9 cellular contexts compared by ENCODE assay signal in genomic region chr1:42956739-42957138, GRCh38. TPM values are rescaled to one million over a fixed set of nuclear protein-coding genes. Genes with fewer than 3 reads are reported as not detected.
DNase-seq lines count a peak whose midpoint lies in the region; ATAC-seq and TF ChIP-seq lines count a peak whose summit lies in the region.
"Had no signal": no experiment of that assay in that cellular context is flagged by ENCODE, and none has a peak within 500 bp of the region (broad histone marks: within the 10 kb centered on the region; RNA-seq: fewer than 3 reads in every experiment).

No MANE protein-coding gene starts in this region.

- peaks cover 58% of the 10 kb centered on the region for H3K36me3 ChIP-seq in DND-41 (ENCODE audit: insufficient read depth, low read length)
- peaks cover 48% of the 10 kb centered on the region for H3K36me3 ChIP-seq in PC-3 (ENCODE audit: low read depth, low read length)
- no peaks in the 10 kb centered on the region for H3K36me3 ChIP-seq in effector memory CD4-positive, alpha-beta T cell (ENCODE audit: control insufficient read depth, insufficient read depth, low read length)
- no peaks in the 10 kb centered on the region for H3K36me3 ChIP-seq in osteoblast (ENCODE audit: insufficient read depth, low read length)

- in situ Hi-C loops in G401 (cut with HindIII; ENCODE audit: low sequenced_read_pairs), result no loop called here

- no peak overlapping the region for H2AFZ ChIP-seq in DND-41 (ENCODE audit: low read depth, low read length)
- no peak overlapping the region for H2AFZ ChIP-seq in PC-3 (ENCODE audit: low read length)
- no peak overlapping the region for H2AFZ ChIP-seq in osteoblast (ENCODE audit: low read length)

- CTCF ChIA-PET in PC-3 (lab: Charles Lee), result interaction anchor here (1.0 kb wide), 1 partner anchor 34 kb away, joined by 4 read pairs; no protein-coding TSS in a partner anchor

- H3K79me2 ChIP-seq in DND-41 (ENCODE audit: insufficient read depth, low read length), result peaks cover 75% of the 10 kb centered on the region
- H3K79me2 ChIP-seq in PC-3 (ENCODE audit: low read length), result peaks cover 98% of the 10 kb centered on the region
- H3K79me2 ChIP-seq in osteoblast (ENCODE audit: insufficient read depth, low read length), result peaks cover 59% of the 10 kb centered on the region

- POLR2A ChIA-PET in PC-3 (lab: Charles Lee; ENCODE audit: unreplicated experiment), result no interaction called here

- H3F3A ChIP-seq in PC-3 (ENCODE audit: low read length, unreplicated experiment), result no peaks in the 10 kb centered on the region

- H3K27ac ChIP-seq in DND-41 (ENCODE audit: low read length), result peak overlapping the region; percentile 60; the same call in 1 of the 2 replicates
- H3K27ac ChIP-seq in PC-3 (ENCODE audit: low read length), result peak overlapping the region; percentile 17
- peak overlapping the region; percentile 76 for H3K27ac ChIP-seq in effector memory CD4-positive, alpha-beta T cell (ENCODE audit: insufficient read depth, low read length, poor library complexity, severe bottlenecking)
- H3K27ac ChIP-seq in osteoblast (ENCODE audit: low read depth, low read length), result no peak overlapping the region

- H3K27me3 ChIP-seq in DND-41 (ENCODE audit: insufficient read depth, low read length, poor library complexity), result peaks cover 19% of the 10 kb centered on the region
- H3K27me3 ChIP-seq in PC-3 (ENCODE audit: low read length), result no peaks in the 10 kb centered on the region
- H3K27me3 ChIP-seq in effector memory CD4-positive, alpha-beta T cell (replicated peaks; ENCODE audit: control insufficient read depth, insufficient read depth, low read length, poor library complexity, severe bottlenecking), result no peaks in the 10 kb centered on the region
- H3K27me3 ChIP-seq in osteoblast (ENCODE audit: insufficient read depth, low read length), result no peaks in the 10 kb centered on the region

- H4K20me1 ChIP-seq in DND-41 (ENCODE audit: insufficient read depth, low read length) (peaks cover 61% of the 10 kb centered on the region), PC-3 (ENCODE audit: low read length) (peaks cover 52% of the 10 kb centered on the region), osteoblast (ENCODE audit: insufficient read depth, low read length) (peaks cover 6% of the 10 kb centered on the region)

- H3K9ac ChIP-seq in DND-41 (ENCODE audit: low read depth, low read length) (peak overlapping the region; percentile 92), PC-3 (ENCODE audit: low read length) (peak overlapping the region; percentile 70)

- H3K4me3 ChIP-seq in DND-41 (ENCODE audit: low read depth in 1 of 2, low read length in 2 of 2), result peak overlapping the region; percentile 54 to 93
- H3K4me3 ChIP-seq in PC-3 (ENCODE audit: low read length), result peak overlapping the region; percentile 99
- H3K4me3 ChIP-seq in effector memory CD4-positive, alpha-beta T cell (ENCODE audit: insufficient read depth, low read depth, low read length, poor library complexity, severe bottlenecking), result peak overlapping the region; percentile 85
- H3K4me3 ChIP-seq in osteoblast (ENCODE audit: insufficient read depth, low read length), result peak overlapping the region; percentile 93

- H3K9me2 ChIP-seq in PC-3 (replicated peaks; ENCODE audit: low read length), result no peaks in the 10 kb centered on the region

- H3K9me3 ChIP-seq in DND-41 (ENCODE audit: insufficient read depth, low read length, severe bottlenecking) (no peaks in the 10 kb centered on the region), PC-3 (ENCODE audit: low read length) (no peaks in the 10 kb centered on the region), osteoblast (ENCODE audit: low read depth, low read length) (no peaks in the 10 kb centered on the region)
- H3K9me3 ChIP-seq in effector memory CD4-positive, alpha-beta T cell (ENCODE audit: control insufficient read depth, low read length), result no peaks in the 10 kb centered on the region

- intact Hi-C loops in PC-3 (cut with micrococcal nuclease), result loop anchor here (5.0 kb wide), 2 partner anchors 34 to 81 kb away; no protein-coding TSS in a partner anchor

- DNase-seq in DND-41, result no peak
- DNase-seq in PC-3, result no peak
- no peak for DNase-seq in effector memory CD4-positive, alpha-beta T cell
- peak; percentile 17 for DNase-seq in osteoblast (ENCODE audit: insufficient read length, low spot score, missing footprints)
- no peak for DNase-seq in NCI-H69 (lab: John Stamatoyannopoulos, UW)
- no peak for DNase-seq in GOT3 (lab: John Stamatoyannopoulos, UW)
- DNase-seq in G401 (ENCODE audit: low spot score), result no peak
- DNase-seq: NCI-H2029 treated with DMSO at 0.1 percent for 48 hours had no signal

- no TSS peak for BruUV-seq in PC-3 (replicated peaks; lab: Mats Ljungman, UMichigan)

- peak overlapping the region; percentile 69 for H3K4me2 ChIP-seq in DND-41 (ENCODE audit: insufficient read depth, low read length)
- peak overlapping the region; percentile 97 for H3K4me2 ChIP-seq in PC-3 (ENCODE audit: low read length)
- H3K4me2 ChIP-seq in osteoblast (ENCODE audit: insufficient read depth, low read length), result peak overlapping the region; percentile 100

- ATAC-seq in DND-41 (ENCODE audit: insufficient read depth, low read depth), result no peak
- ATAC-seq in PC-3, result no peak
- no peak for ATAC-seq in GM19328 (IDR thresholded peaks at IDR 0.05; ENCODE audit: unreplicated experiment)

- TF ChIP-seq CTCF in DND-41 (IDR thresholded peaks at IDR 0.05; ENCODE audit: borderline replicate concordance, extremely low read depth, low read length, poor library complexity, severe bottlenecking) (no peak), PC-3 (conservative IDR thresholded peaks at IDR 0.05; ENCODE audit: low read depth, low read length) (no peak), osteoblast (IDR thresholded peaks at IDR 0.05; ENCODE audit: extremely low read depth, low read depth, low read length) (no peak)

- peaks cover 57% of the 10 kb centered on the region for H3K4me1 ChIP-seq in DND-41 (ENCODE audit: insufficient read depth, low read length)
- H3K4me1 ChIP-seq in PC-3 (ENCODE audit: insufficient read depth, low read length), result peaks cover 64% of the 10 kb centered on the region
- peaks cover 40% of the 10 kb centered on the region for H3K4me1 ChIP-seq in effector memory CD4-positive, alpha-beta T cell (ENCODE audit: control insufficient read depth, insufficient read depth, low read length, poor library complexity, severe bottlenecking)
- peaks cover 21% of the 10 kb centered on the region for H3K4me1 ChIP-seq in osteoblast (ENCODE audit: insufficient read depth, low read length)

RNA-seq across cellular contexts. Expression of gene SLC2A1, which starts 1.9 kb away (rescaled TPM):
- total RNA-seq in PC-3 (2014; rRNA removed), result 245 and 264 TPM in 2 replicates
- total RNA-seq in osteoblast, result 28.3 and 43.4 TPM in 2 replicates
- 51.9 and 70.1 TPM in 2 replicates for total RNA-seq in G401 (2014; rRNA removed; shearing (Covaris generic))
